Comparison of ENCODE assay signal across 8 cellular contexts in genomic region chrX:14873676-14874049, GRCh38. TPM values are rescaled to one million over a fixed set of nuclear protein-coding genes. Genes with fewer than 3 reads are reported as not detected.
DNase-seq lines count a peak whose midpoint lies in the region; ATAC-seq, FAIRE-seq and TF ChIP-seq lines count a peak whose summit lies in the region.

No MANE protein-coding gene starts in this region.

- H3K9me3 ChIP-seq in BE2C (no peaks in the 10 kb centered on the region), Karpas-422 (ENCODE audit: low read length) (peaks cover 3% of the 10 kb centered on the region)

- H3K9me2 ChIP-seq in Karpas-422 (replicated peaks; ENCODE audit: insufficient read depth, low read length): no peaks in the 10 kb centered on the region

- peaks cover 13% of the 10 kb centered on the region for H3K4me1 Mint-ChIP-seq in dendritic cell treated with granulocyte-macrophage colony-stimulating factor and Interleukin-4, amounts not matched to agents 40 ng/mL and 50 ng/mL, for 4 days (ENCODE audit: low read depth)
- peaks cover 0 to 6% of the 10 kb centered on the region in 2 donors for H3K4me1 Mint-ChIP-seq in natural killer cell treated with Interleukin-12 subunit alpha and Interleukin-12 subunit beta and Interleukin-15 and Interleukin-18, amount 100 ng/mL, for 72 hours (ENCODE audit: low read depth in 2 of 2)

- H3K4me1 ChIP-seq in BE2C (no peaks in the 10 kb centered on the region), Karpas-422 (ENCODE audit: low read length) (peaks cover 33% of the 10 kb centered on the region)

- H3K4me3 ChIP-seq in BE2C (ENCODE audit: low read depth, low read length) (peak overlapping the region; percentile 79), Karpas-422 (ENCODE audit: low read length) (peak overlapping the region; percentile 68)

- H3K27me3 ChIP-seq in BE2C: no peaks in the 10 kb centered on the region
- no peaks in the 10 kb centered on the region for H3K27me3 ChIP-seq in Karpas-422 (ENCODE audit: low read length)

- peak overlapping the region; percentile 83 for H3K4me3 Mint-ChIP-seq in dendritic cell treated with granulocyte-macrophage colony-stimulating factor and Interleukin-4, amounts not matched to agents 40 ng/mL and 50 ng/mL, for 4 days
- H3K4me3 Mint-ChIP-seq in natural killer cell treated with Interleukin-12 subunit alpha and Interleukin-12 subunit beta and Interleukin-15 and Interleukin-18, amount 100 ng/mL, for 72 hours: peak overlapping the region; percentile 90

- no peak for DNase-seq in BE2C
- DNase-seq in Karpas-422: no peak
- no peak for DNase-seq in natural killer cell treated with Interleukin-12 subunit alpha and Interleukin-12 subunit beta and Interleukin-15 and Interleukin-18, amount 100 ng/mL, for 72 hours (ENCODE audit: low spot score)
- DNase-seq in NCI-H2081 (lab: John Stamatoyannopoulos, UW): no peak
- no peak for DNase-seq in GOT3 (lab: John Stamatoyannopoulos, UW)
- DNase-seq in stimulated activated CD4-positive, alpha-beta T cell treated with anti-CD3 and anti-CD28 coated beads, Interleukin-4, amount 100 ng/mL, for 1 hour: no peak
- DNase-seq in GM19239 (ENCODE audit: insufficient read length, low spot score): no peak

- peak overlapping the region; percentile 86 for H3K27ac Mint-ChIP-seq in dendritic cell treated with granulocyte-macrophage colony-stimulating factor and Interleukin-4, amounts not matched to agents 40 ng/mL and 50 ng/mL, for 4 days
- peak overlapping the region; percentile 76 to 82 for H3K27ac Mint-ChIP-seq in natural killer cell treated with Interleukin-12 subunit alpha and Interleukin-12 subunit beta and Interleukin-15 and Interleukin-18, amount 100 ng/mL, for 72 hours

- no peaks in the 10 kb centered on the region for H3K27me3 Mint-ChIP-seq in dendritic cell treated with granulocyte-macrophage colony-stimulating factor and Interleukin-4, amounts not matched to agents 40 ng/mL and 50 ng/mL, for 4 days
- no peaks in the 10 kb centered on the region for H3K27me3 Mint-ChIP-seq in natural killer cell treated with Interleukin-12 subunit alpha and Interleukin-12 subunit beta and Interleukin-15 and Interleukin-18, amount 100 ng/mL, for 72 hours

- H3K9ac ChIP-seq in Karpas-422 (ENCODE audit: low read length): peak overlapping the region; percentile 85

- H4K20me1 ChIP-seq in Karpas-422 (ENCODE audit: insufficient read depth, low read depth, low read length): no peaks in the 10 kb centered on the region

- peaks cover 84% of the 10 kb centered on the region for H3K79me2 ChIP-seq in Karpas-422 (ENCODE audit: low read length)

- no peak overlapping the region; the same call in 1 of the 2 replicates for H2AFZ ChIP-seq in Karpas-422 (ENCODE audit: low read length)

- no peak for TF ChIP-seq CTCF in BE2C (IDR thresholded peaks at IDR 0.05; ENCODE audit: low read depth, low read length)

- H3K4me2 ChIP-seq in Karpas-422 (ENCODE audit: low read depth, low read length, poor library complexity, severe bottlenecking): peak overlapping the region; percentile 77

- no peaks in the 10 kb centered on the region for H3K9me3 Mint-ChIP-seq in dendritic cell treated with granulocyte-macrophage colony-stimulating factor and Interleukin-4, amounts not matched to agents 40 ng/mL and 50 ng/mL, for 4 days
- H3K9me3 Mint-ChIP-seq in natural killer cell treated with Interleukin-12 subunit alpha and Interleukin-12 subunit beta and Interleukin-15 and Interleukin-18, amount 100 ng/mL, for 72 hours: peaks cover 2% of the 10 kb centered on the region

- FAIRE-seq in GM19239 (lab: Jason Lieb, UNC): no peak

- H3K36me3 ChIP-seq in BE2C: no peaks in the 10 kb centered on the region
- H3K36me3 ChIP-seq in Karpas-422 (ENCODE audit: insufficient read depth, low read length): peaks cover 29% of the 10 kb centered on the region

- intact Hi-C loops in dendritic cell treated with granulocyte-macrophage colony-stimulating factor and Interleukin-4, amounts not matched to agents 40 ng/mL and 50 ng/mL, for 4 days (cut with micrococcal nuclease): no loop called here

- no peak for ATAC-seq in natural killer cell treated with Interleukin-12 subunit alpha and Interleukin-12 subunit beta and Interleukin-15 and Interleukin-18, amount 100 ng/mL, for 72 hours

- peak overlapping the region; percentile 65 for H3K27ac ChIP-seq in Karpas-422 (ENCODE audit: low read length)

- peaks cover 6% of the 10 kb centered on the region for H3K36me3 Mint-ChIP-seq in dendritic cell treated with granulocyte-macrophage colony-stimulating factor and Interleukin-4, amounts not matched to agents 40 ng/mL and 50 ng/mL, for 4 days (ENCODE audit: low read depth)
- no peaks in the 10 kb centered on the region for H3K36me3 Mint-ChIP-seq in natural killer cell treated with Interleukin-12 subunit alpha and Interleukin-12 subunit beta and Interleukin-15 and Interleukin-18, amount 100 ng/mL, for 72 hours

RNA-seq across cellular contexts. Expression of gene MOSPD2, which starts 0.4 kb away (rescaled TPM):
- polyA plus RNA-seq in BE2C (2012; ENCODE audit: insufficient read depth, insufficient read length, low read depth): 7.5 TPM
- total RNA-seq in Karpas-422 (2014; rRNA removed; shearing (Covaris generic); ENCODE audit: low replicate concordance): 28.4 and 59.7 TPM in 2 replicates
- total RNA-seq in natural killer cell treated with Interleukin-12 subunit alpha and Interleukin-12 subunit beta and Interleukin-15 and Interleukin-18, amount 100 ng/mL, for 72 hours: 10 to 100 TPM; 12.8 to 30.4 TPM

RNA-seq across cellular contexts. Expression of gene FANCB, which starts 0.8 kb away (rescaled TPM):
- polyA plus RNA-seq in BE2C (2012; ENCODE audit: insufficient read depth, insufficient read length, low read depth): 0.62 TPM
- 10.0 and 22.4 TPM in 2 replicates for total RNA-seq in Karpas-422 (2014; rRNA removed; shearing (Covaris generic); ENCODE audit: low replicate concordance)
- total RNA-seq in natural killer cell treated with Interleukin-12 subunit alpha and Interleukin-12 subunit beta and Interleukin-15 and Interleukin-18, amount 100 ng/mL, for 72 hours: 10 to 100 TPM; 10.0 to 19.1 TPM
